1 cellular context compared by ENCODE assay signal in genomic region chr11:74929431-74930363, GRCh38.
TF ChIP-seq lines count a peak whose summit lies in the region.

No MANE protein-coding gene starts in this region.

TF ChIP-seq in H1, 55 proteins besides CTCF, POLR2A, EP300 and RAD21:
- no peak for TF ChIP-seq BACH1 (IDR thresholded peaks at IDR 0.05; ENCODE audit: low read length)
